Comparison of ENCODE assay signal across 8 cellular contexts in the genomic region with DNA sequence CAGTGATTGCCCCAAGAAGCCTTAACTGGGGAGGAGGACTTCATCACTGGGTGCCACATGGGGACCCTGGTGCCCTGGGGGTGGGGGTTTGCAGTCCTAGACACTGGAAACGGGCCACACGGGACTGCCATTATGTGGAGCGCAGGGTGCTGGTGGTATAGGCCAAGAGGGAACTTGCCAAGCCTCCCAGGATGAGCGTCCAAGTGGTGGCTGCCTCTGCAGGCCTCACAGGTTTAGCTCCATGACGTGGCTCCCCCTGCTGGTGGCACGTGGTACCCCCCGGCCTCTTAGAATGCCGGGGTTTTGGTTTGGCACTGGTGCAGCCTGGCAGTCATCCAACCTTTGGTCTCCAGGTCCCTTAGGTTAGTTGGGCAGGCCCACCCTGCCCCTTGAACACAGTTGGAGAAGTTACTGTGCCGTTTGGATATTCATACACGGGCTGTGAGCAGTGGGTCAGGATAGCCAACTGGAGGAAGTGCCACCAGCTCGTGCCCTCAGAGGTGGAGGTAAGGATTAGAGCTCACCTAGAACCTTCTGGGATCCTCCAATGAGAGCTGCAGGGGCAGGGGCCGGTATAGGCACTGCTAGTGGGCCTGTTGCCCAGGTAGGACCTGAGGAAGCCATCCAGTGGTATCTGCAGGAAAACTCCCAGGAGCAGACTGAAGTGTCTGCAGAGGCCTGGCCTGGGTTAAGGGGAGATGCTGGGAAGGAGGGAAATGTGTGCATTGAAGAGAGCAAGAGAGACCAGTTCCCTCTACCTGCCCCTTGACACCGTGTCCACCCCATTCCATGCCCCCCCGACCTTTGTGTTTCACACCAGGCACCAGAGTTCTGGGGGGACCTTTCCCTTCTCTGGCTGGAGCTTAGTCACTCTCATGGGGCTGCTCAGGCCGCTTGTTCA. TPM values are rescaled to one million over a fixed set of nuclear protein-coding genes. Genes with fewer than 3 reads are reported as not detected.
A peak's percentile ranks its signal among the peaks of the same experiment; 100 is the strongest.
DNase-seq lines count a peak whose midpoint lies in the region; ATAC-seq and TF ChIP-seq lines count a peak whose summit lies in the region.

No MANE protein-coding gene starts in this region.

- H3K9me2 ChIP-seq in PC-3 (replicated peaks; ENCODE audit: low read length), result no peaks in the 10 kb centered on the region

- TF ChIP-seq CTCF in GM12872 (IDR thresholded peaks at IDR 0.05; ENCODE audit: insufficient read depth, low read depth, low read length) (peak; percentile 97), PC-3 (conservative IDR thresholded peaks at IDR 0.05; ENCODE audit: low read depth, low read length) (peak; percentile 90)

- CTCF ChIA-PET in PC-3 (lab: Charles Lee), result interaction anchor here (0.6 to 4.1 kb wide), 8 partner anchors 24 to 757 kb away, joined by 3 to 108 read pairs (median 4); no protein-coding TSS in a partner anchor

- BruUV-seq in PC-3 (replicated peaks; lab: Mats Ljungman, UMichigan), result no TSS peak

- H3K9me3 Mint-ChIP-seq in IgD-negative memory B cell, result peaks cover 0 to 1% (median 0%) of the 10 kb centered on the region in 3 donors
- H3K9me3 Mint-ChIP-seq in activated T-cell treated with anti-CD3 and anti-CD28 coated beads, Interleukin-2, amount 50 U/mL, for 24 hours, result no peaks in the 10 kb centered on the region

- intact Hi-C loops in PC-3 (cut with micrococcal nuclease), result loop anchor here (1.0 kb wide), 2 partner anchors 66 to 102 kb away; no protein-coding TSS in a partner anchor

- H3F3A ChIP-seq in PC-3 (ENCODE audit: low read length, unreplicated experiment), result peaks cover 15% of the 10 kb centered on the region

- H3K4me1 Mint-ChIP-seq in IgD-negative memory B cell, result peaks cover 30 to 40% (median 40%) of the 10 kb centered on the region in 3 donors
- H3K4me1 Mint-ChIP-seq in activated T-cell treated with anti-CD3 and anti-CD28 coated beads, Interleukin-2, amount 50 U/mL, for 24 hours (ENCODE audit: low read depth), result peaks cover 40% of the 10 kb centered on the region

- peaks cover 33% of the 10 kb centered on the region for H4K20me1 ChIP-seq in PC-3 (ENCODE audit: low read length)

- H3K9me3 ChIP-seq in PC-3 (ENCODE audit: low read length) (no peaks in the 10 kb centered on the region), muscle layer of duodenum (ENCODE audit: control insufficient read depth in 1 of 2, low read length in 2 of 2) (no peaks in the 10 kb centered on the region)

- H3K36me3 Mint-ChIP-seq in IgD-negative memory B cell, result peaks cover 15% of the 10 kb centered on the region
- H3K36me3 Mint-ChIP-seq in activated T-cell treated with anti-CD3 and anti-CD28 coated beads, Interleukin-2, amount 50 U/mL, for 24 hours (ENCODE audit: low read depth), result peaks cover 53% of the 10 kb centered on the region

- peaks cover 40% of the 10 kb centered on the region for H3K79me2 ChIP-seq in PC-3 (ENCODE audit: low read length)

- peaks cover 30% of the 10 kb centered on the region for H3K4me1 ChIP-seq in PC-3 (ENCODE audit: insufficient read depth, low read length)
- peaks cover 24 to 27% of the 10 kb centered on the region in 2 donors for H3K4me1 ChIP-seq in muscle layer of duodenum (ENCODE audit: control insufficient read depth in 1 of 2, insufficient read depth in 2 of 2, low read length in 2 of 2)

- ATAC-seq in PC-3 (peak; percentile 44), esophagus mucosa (peak; percentile 65), HG02678 (IDR thresholded peaks at IDR 0.05; ENCODE audit: unreplicated experiment) (no peak)

- peak overlapping the region; percentile 94 to 100 (median 100) for H3K27ac Mint-ChIP-seq in IgD-negative memory B cell
- peak overlapping the region; percentile 98 for H3K27ac Mint-ChIP-seq in activated T-cell treated with anti-CD3 and anti-CD28 coated beads, Interleukin-2, amount 50 U/mL, for 24 hours

- no peak overlapping the region for H3K4me2 ChIP-seq in PC-3 (ENCODE audit: low read length)

- peaks cover 34% of the 10 kb centered on the region for H3K36me3 ChIP-seq in PC-3 (ENCODE audit: low read depth, low read length)
- peaks cover 9 to 19% of the 10 kb centered on the region in 2 donors for H3K36me3 ChIP-seq in muscle layer of duodenum (ENCODE audit: control insufficient read depth in 1 of 2, insufficient read depth in 2 of 2, low read length in 2 of 2)

- H3K27ac ChIP-seq in PC-3 (ENCODE audit: low read length), result no peak overlapping the region
- peak overlapping the region; percentile 31 for H3K27ac ChIP-seq in muscle layer of duodenum (ENCODE audit: low read length)

- peak; percentile 92 for DNase-seq in PC-3
- DNase-seq in activated T-cell treated with anti-CD3 and anti-CD28 coated beads, Interleukin-2, amount 50 U/mL, for 24 hours, result peak; percentile 93
- peak; percentile 80 for DNase-seq in stimulated activated CD8-positive, alpha-beta memory T cell treated with anti-CD3 and anti-CD28 coated beads, Interleukin-7, amount 100 ng/mL, for 24 hours (ENCODE audit: low read depth)

- H3K27me3 ChIP-seq in PC-3 (ENCODE audit: low read length) (no peaks in the 10 kb centered on the region), muscle layer of duodenum (ENCODE audit: low read depth, low read length) (no peaks in the 10 kb centered on the region)

- H3K27me3 Mint-ChIP-seq in IgD-negative memory B cell, result peaks cover 6% of the 10 kb centered on the region
- H3K27me3 Mint-ChIP-seq in activated T-cell treated with anti-CD3 and anti-CD28 coated beads, Interleukin-2, amount 50 U/mL, for 24 hours, result no peaks in the 10 kb centered on the region

- no peak overlapping the region for H3K4me3 ChIP-seq in PC-3 (ENCODE audit: low read length)
- no peak overlapping the region for H3K4me3 ChIP-seq in muscle layer of duodenum (ENCODE audit: low read depth in 1 of 2, low read length in 2 of 2)

- no peak overlapping the region for H3K9ac ChIP-seq in PC-3 (ENCODE audit: low read length)

- H3K4me3 Mint-ChIP-seq in IgD-negative memory B cell, result peak overlapping the region in 3 of 4 donors; percentile 53 to 99 (median 81)
- H3K4me3 Mint-ChIP-seq in activated T-cell treated with anti-CD3 and anti-CD28 coated beads, Interleukin-2, amount 50 U/mL, for 24 hours, result peak overlapping the region; percentile 99

- POLR2A ChIA-PET in PC-3 (lab: Charles Lee; ENCODE audit: unreplicated experiment), result no interaction called here

- H2AFZ ChIP-seq in PC-3 (ENCODE audit: low read length), result no peak overlapping the region

RNA-seq across cellular contexts. Expression of a gene that starts 5.7 kb away (rescaled TPM):
- 2,664 TPM for polyA plus RNA-seq in IgD-negative memory B cell
- total RNA-seq in PC-3 (2014; rRNA removed) (1,625 and 2,032 TPM in 2 replicates), esophagus mucosa (924 TPM)
